ENCODE assay signal across 2 cellular contexts in genomic region chr14:76098047-76098446, GRCh38.
TF ChIP-seq lines count a peak whose summit lies in the region.

No MANE protein-coding gene starts in this region.

TF ChIP-seq in SK-N-SH, 30 proteins besides CTCF, POLR2A, EP300 and RAD21 (continued from another document):
- no peak for TF ChIP-seq PBX3 (IDR thresholded peaks at IDR 0.05)

TF ChIP-seq in SK-N-SH treated with all-trans-retinoic acid at 6 μM for 48 hours, 23 proteins besides CTCF, POLR2A, EP300 and RAD21 (continued from another document):
- TF ChIP-seq PPARA (CRISPR knock-in tag; IDR thresholded peaks at IDR 0.05; ENCODE audit: borderline replicate concordance) (no peak), GLIS3 (CRISPR knock-in tag; IDR thresholded peaks at IDR 0.05) (no peak)
- TF ChIP-seq, protein P1, sequence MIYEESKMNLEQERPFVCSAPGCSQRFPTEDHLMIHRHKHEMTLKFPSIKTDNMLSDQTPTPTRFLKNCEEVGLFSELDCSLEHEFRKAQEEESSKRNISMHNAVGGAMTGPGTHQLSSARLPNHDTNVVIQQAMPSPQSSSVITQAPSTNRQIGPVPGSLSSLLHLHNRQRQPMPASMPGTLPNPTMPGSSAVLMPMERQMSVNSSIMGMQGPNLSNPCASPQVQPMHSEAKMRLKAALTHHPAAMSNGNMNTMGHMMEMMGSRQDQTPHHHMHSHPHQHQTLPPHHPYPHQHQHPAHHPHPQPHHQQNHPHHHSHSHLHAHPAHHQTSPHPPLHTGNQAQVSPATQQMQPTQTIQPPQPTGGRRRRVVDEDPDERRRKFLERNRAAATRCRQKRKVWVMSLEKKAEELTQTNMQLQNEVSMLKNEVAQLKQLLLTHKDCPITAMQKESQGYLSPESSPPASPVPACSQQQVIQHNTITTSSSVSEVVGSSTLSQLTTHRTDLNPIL (CRISPR knock-in tag; IDR thresholded peaks at IDR 0.05; ENCODE audit: low read depth), result no peak
